Comparison of ENCODE assay signal across 8 cellular contexts in the genomic region with DNA sequence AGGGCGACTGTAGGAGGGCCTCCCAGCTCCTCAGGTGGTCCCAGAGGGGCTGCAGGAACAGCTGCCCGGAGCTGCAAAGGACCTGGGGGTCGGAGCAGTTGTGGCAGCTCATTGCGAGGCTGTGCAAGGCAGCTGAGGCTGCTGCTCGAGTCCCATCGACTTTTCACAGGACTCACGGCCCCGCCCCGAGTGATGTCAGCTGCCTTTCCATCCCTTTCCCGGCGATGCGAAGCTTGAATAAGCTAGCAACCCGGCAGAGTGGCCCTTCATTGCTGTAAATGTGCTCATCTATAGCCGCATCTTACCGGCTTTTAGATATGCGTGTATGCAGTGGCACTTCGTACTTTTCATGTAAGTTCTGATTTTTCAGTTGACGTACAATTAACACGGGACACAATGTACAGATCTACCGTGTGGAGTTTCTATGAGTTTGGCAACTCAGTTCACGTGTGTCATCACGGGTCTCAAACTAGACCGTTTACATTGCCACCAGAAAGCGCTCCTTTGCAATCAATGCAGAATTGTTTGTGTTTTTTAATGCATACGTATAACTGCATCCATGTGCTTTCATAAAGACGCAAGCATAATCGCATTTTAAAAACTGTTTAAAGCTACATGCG. TPM values are rescaled to one million over a fixed set of nuclear protein-coding genes. Genes with fewer than 3 reads are reported as not detected.
DNase-seq lines count a peak whose midpoint lies in the region; ATAC-seq lines count a peak whose summit lies in the region.

A gene with protein sequence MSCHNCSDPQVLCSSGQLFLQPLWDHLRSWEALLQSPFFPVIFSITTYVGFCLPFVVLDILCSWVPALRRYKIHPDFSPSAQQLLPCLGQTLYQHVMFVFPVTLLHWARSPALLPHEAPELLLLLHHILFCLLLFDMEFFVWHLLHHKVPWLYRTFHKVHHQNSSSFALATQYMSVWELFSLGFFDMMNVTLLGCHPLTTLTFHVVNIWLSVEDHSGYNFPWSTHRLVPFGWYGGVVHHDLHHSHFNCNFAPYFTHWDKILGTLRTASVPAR (minus strand): TSS at position 137 of the 620 bp plus-strand sequence. CDS start 25 bp downstream, at position 112.

- peaks cover 19 to 48% of the 10 kb centered on the region in 2 donors for H3K27me3 Mint-ChIP-seq in CD8-positive, alpha-beta memory T cell
- H3K27me3 Mint-ChIP-seq in immature natural killer cell (ENCODE audit: low read depth in 3 of 3) = peaks cover 10 to 23% (median 14%) of the 10 kb centered on the region in 3 donors

- CTCF ChIA-PET in CD8-positive, alpha-beta memory T cell (lab: Charles Lee) = interaction anchor here (1.2 to 3.8 kb wide), 7 partner anchors 8 to 274 kb away, joined by 3 to 34 read pairs (median 6); a partner anchor contains a TSS

- H3K27ac ChIP-seq in CD8-positive, alpha-beta memory T cell (ENCODE audit: low read depth, low read length) = no peak within 1 kb of the TSS

- H3K9me3 Mint-ChIP-seq in CD8-positive, alpha-beta memory T cell = no peaks in the 10 kb centered on the region
- H3K9me3 Mint-ChIP-seq in immature natural killer cell = no peaks in the 10 kb centered on the region

- H3K36me3 ChIP-seq in CD8-positive, alpha-beta memory T cell (ENCODE audit: insufficient read depth, low read length) = no peaks in the 10 kb centered on the region

- POLR2A ChIA-PET in CD8-positive, alpha-beta memory T cell (lab: Charles Lee) = interaction anchor here (0.5 to 1.0 kb wide), 4 partner anchors 10 to 327 kb away, joined by 3 to 5 read pairs (median 4); a partner anchor contains a TSS

- peak; percentile 51 for ATAC-seq in HG03354 (IDR thresholded peaks at IDR 0.05; ENCODE audit: poor library complexity, severe bottlenecking, unreplicated experiment)
- ATAC-seq in GM19397 (IDR thresholded peaks at IDR 0.05; ENCODE audit: unreplicated experiment) = no peak
- ATAC-seq in GM18868 (IDR thresholded peaks at IDR 0.05; ENCODE audit: unreplicated experiment) = no peak

- peaks cover 0 to 2% (median 0%) of the 10 kb centered on the region in 3 donors for H3K36me3 Mint-ChIP-seq in CD8-positive, alpha-beta memory T cell
- no peaks in the 10 kb centered on the region for H3K36me3 Mint-ChIP-seq in immature natural killer cell

- H3K4me1 ChIP-seq in CD8-positive, alpha-beta memory T cell (ENCODE audit: insufficient read depth, low read length) = peaks cover 19% of the 10 kb centered on the region

- H3K4me3 ChIP-seq in CD8-positive, alpha-beta memory T cell (ENCODE audit: low read length) = peak within 1 kb of the TSS; percentile 66
- peak within 1 kb of the TSS; percentile 55 for H3K4me3 ChIP-seq in skeletal muscle cell (ENCODE audit: low read depth, low read length)

- peaks cover 10 to 15% (median 15%) of the 10 kb centered on the region in 3 donors for H3K4me1 Mint-ChIP-seq in CD8-positive, alpha-beta memory T cell
- peaks cover 16 to 19% of the 10 kb centered on the region in 2 donors for H3K4me1 Mint-ChIP-seq in immature natural killer cell

- peaks cover 19% of the 10 kb centered on the region for H3K27me3 ChIP-seq in CD8-positive, alpha-beta memory T cell (ENCODE audit: insufficient read depth, low read length, poor library complexity, severe bottlenecking)

- H3K4me3 Mint-ChIP-seq in CD8-positive, alpha-beta memory T cell = peak within 1 kb of the TSS; percentile 79 to 91 (median 83)
- H3K4me3 Mint-ChIP-seq in immature natural killer cell = peak within 1 kb of the TSS; percentile 75 to 93 (median 86)

- H3K27ac Mint-ChIP-seq in CD8-positive, alpha-beta memory T cell = peak within 1 kb of the TSS in 5 of 8 donors; percentile 54 to 89 (median 77)
- no peak within 1 kb of the TSS for H3K27ac Mint-ChIP-seq in immature natural killer cell

- peak; percentile 20 to 53 (median 31) for DNase-seq in CD8-positive, alpha-beta memory T cell
- peak; percentile 32 for DNase-seq in T-helper 9 cell
- peak; percentile 64 for DNase-seq in cerebellar cortex (ENCODE audit: low spot score)
- DNase-seq in immature natural killer cell = peak in 2 of 3 donors; percentile 19 to 28
- peak; percentile 46 for DNase-seq in skeletal muscle cell (ENCODE audit: low read depth)

- no peaks in the 10 kb centered on the region for H3K9me3 ChIP-seq in CD8-positive, alpha-beta memory T cell (ENCODE audit: low read length)

RNA-seq across cellular contexts. Expression of the gene that starts here (rescaled TPM):
- total RNA-seq in CD8-positive, alpha-beta memory T cell = not detected
- polyA plus RNA-seq in CD8-positive, alpha-beta memory T cell = 0.24 TPM
- under 1 TPM in 1 of 3 donors, not detected in 2; 0.27 TPM for polyA plus RNA-seq in immature natural killer cell

Comparison
In these comparisons a context has a peak if more than half of its experiments do, and no peak if none do; other contexts are left out.
1. Peak in DNase-seq and H3K4me3 ChIP-seq in CD8-positive, alpha-beta memory T cell; RNA of the gene not detected or under 1 TPM.
2. Peak in DNase-seq in immature natural killer cell; RNA of the gene not detected or under 1 TPM.
3. H3K27ac Mint-ChIP-seq: peak in CD8-positive, alpha-beta memory T cell (5 of 8); none in immature natural killer cell (0 of 6).
4. Peak in every context shown above with its lines, with median percentiles within 50 percentile points of each other: DNase-seq.